In genomic region chr22:37638351-37639069, GRCh38 we compare ENCODE assay signal across 9 cellular contexts. TPM values are rescaled to one million over a fixed set of nuclear protein-coding genes. Genes with fewer than 3 reads are reported as not detected.
DNase-seq lines count a peak whose midpoint lies in the region; ATAC-seq and TF ChIP-seq lines count a peak whose summit lies in the region.
"Had no signal": no experiment of that assay in that cellular context is flagged by ENCODE, and none has a peak within 500 bp of the region (broad histone marks: within the 10 kb centered on the region; RNA-seq: fewer than 3 reads in every experiment).

No MANE protein-coding gene starts in this region.

- intact Hi-C loops in A673 (cut with micrococcal nuclease; ENCODE audit: unreplicated experiment): no loop called here
- intact Hi-C loops in lower lobe of right lung (cut with DNase I): no loop called here

- H3K9ac ChIP-seq in HUES48 (ENCODE audit: low read depth, low read length): 0 out of 2 replicates have a peak overlapping the region, but pooled peaks have one; percentile 53

- H3K9me3 Mint-ChIP-seq in activated naive CD8-positive, alpha-beta T cell treated with anti-CD3 and anti-CD28 coated beads, Interleukin-2, amount 50 U/mL, for 24 hours: no peaks in the 10 kb centered on the region

- H3K27ac ChIP-seq in A673 (ENCODE audit: low read depth, low read length, poor library complexity, severe bottlenecking): no peak overlapping the region
- H3K27ac ChIP-seq in HUES48 (ENCODE audit: low read depth, low read length): peak overlapping the region; percentile 68
- H3K27ac ChIP-seq in lower lobe of right lung: peak overlapping the region; percentile 71
- H3K27ac ChIP-seq: SK-N-MC had no signal

- H3K36me3 ChIP-seq in A673 (ENCODE audit: insufficient read depth, low read length, poor library complexity, severe bottlenecking) (no peaks in the 10 kb centered on the region), HUES48 (ENCODE audit: control insufficient read depth, insufficient read depth, low read length) (peaks cover 8% of the 10 kb centered on the region), lower lobe of right lung (peaks cover under 1% of the 10 kb centered on the region)

- H3K9me3 ChIP-seq in A673 (ENCODE audit: low read depth, low read length, poor library complexity, severe bottlenecking): no peaks in the 10 kb centered on the region
- H3K9me3 ChIP-seq in HUES48 (ENCODE audit: control insufficient read depth, insufficient read depth, low read length): no peaks in the 10 kb centered on the region
- no peaks in the 10 kb centered on the region for H3K9me3 ChIP-seq in lower lobe of right lung

- POLR2A ChIA-PET in A673 (lab: Charles Lee; ENCODE audit: low non-redundant PET): no interaction called here

- peak overlapping the region; percentile 59 for H3K4me3 ChIP-seq in A673 (ENCODE audit: low read depth, low read length, poor library complexity, severe bottlenecking)
- peak overlapping the region; percentile 71; the same call in 1 of the 2 replicates for H3K4me3 ChIP-seq in HUES48 (ENCODE audit: low read depth, low read length)
- H3K4me3 ChIP-seq in lower lobe of right lung: peak overlapping the region; percentile 67

- H3K4me1 ChIP-seq in A673 (ENCODE audit: insufficient read depth, low read length, poor library complexity, severe bottlenecking) (peaks cover 30% of the 10 kb centered on the region), HUES48 (ENCODE audit: control insufficient read depth, insufficient read depth, low read length) (peaks cover 31% of the 10 kb centered on the region), lower lobe of right lung (peaks cover 85% of the 10 kb centered on the region)

- no peaks in the 10 kb centered on the region for H3K27me3 Mint-ChIP-seq in activated naive CD8-positive, alpha-beta T cell treated with anti-CD3 and anti-CD28 coated beads, Interleukin-2, amount 50 U/mL, for 24 hours

- peaks cover 77% of the 10 kb centered on the region for H3K4me1 Mint-ChIP-seq in activated naive CD8-positive, alpha-beta T cell treated with anti-CD3 and anti-CD28 coated beads, Interleukin-2, amount 50 U/mL, for 24 hours

- H3K36me3 Mint-ChIP-seq in activated naive CD8-positive, alpha-beta T cell treated with anti-CD3 and anti-CD28 coated beads, Interleukin-2, amount 50 U/mL, for 24 hours (ENCODE audit: low read depth): peaks cover 6% of the 10 kb centered on the region

- H3K27ac Mint-ChIP-seq in activated naive CD8-positive, alpha-beta T cell treated with anti-CD3 and anti-CD28 coated beads, Interleukin-2, amount 50 U/mL, for 24 hours: peak overlapping the region; percentile 88

- no peaks in the 10 kb centered on the region for H3K27me3 ChIP-seq in A673 (replicated peaks; ENCODE audit: insufficient read depth, low read depth, low read length, poor library complexity)
- no peaks in the 10 kb centered on the region for H3K27me3 ChIP-seq in HUES48 (ENCODE audit: control insufficient read depth, insufficient read depth, low read length)
- H3K27me3 ChIP-seq in lower lobe of right lung (ENCODE audit: low read depth): no peaks in the 10 kb centered on the region

- TF ChIP-seq CTCF in A673 (conservative IDR thresholded peaks at IDR 0.05; ENCODE audit: low read depth, low read length) (no peak), lower lobe of right lung (IDR thresholded peaks at IDR 0.05) (no peak)

- DNase-seq in A673 (ENCODE audit: low spot score) (no peak), lower lobe of right lung (no peak), hippocampal formation (lab: John Stamatoyannopoulos, UW) (no peak), hepatic stellate cell (ENCODE audit: low spot score) (no peak), NCI-H2171 treated with DMSO at 0.1 percent for 48 hours (lab: John Stamatoyannopoulos, UW) (no peak)
- peak; percentile 50 for DNase-seq in activated naive CD8-positive, alpha-beta T cell treated with anti-CD3 and anti-CD28 coated beads, Interleukin-2, amount 50 U/mL, for 24 hours

- CTCF ChIA-PET in A673 (lab: Charles Lee): no interaction called here

- no TSS peak for BruUV-seq in A673 (replicated peaks; lab: Mats Ljungman, UMichigan)

- peak overlapping the region; percentile 90 for H3K4me3 Mint-ChIP-seq in activated naive CD8-positive, alpha-beta T cell treated with anti-CD3 and anti-CD28 coated beads, Interleukin-2, amount 50 U/mL, for 24 hours

- ATAC-seq in activated naive CD8-positive, alpha-beta T cell treated with anti-CD3 and anti-CD28 coated beads, Interleukin-2, amount 50 U/mL, for 24 hours: peak; percentile 17
- ATAC-seq in lower lobe of right lung (no peak), GM19351 (IDR thresholded peaks at IDR 0.05; ENCODE audit: unreplicated experiment) (no peak)

RNA-seq across cellular contexts. Expression of gene SH3BP1, which starts 1.0 kb away (rescaled TPM):
- 12.9 and 22.7 TPM in 2 replicates for total RNA-seq in A673 (2021)
- total RNA-seq in lower lobe of right lung: 34.8 TPM

RNA-seq across cellular contexts. Expression of gene PDXP, which starts 20.0 kb away (rescaled TPM):
- total RNA-seq in A673 (2021) (57.3 and 63.5 TPM in 2 replicates), lower lobe of right lung (3.9 TPM)

RNA-seq across cellular contexts. Expression of gene GGA1, which starts 29.9 kb away (rescaled TPM):
- total RNA-seq in A673 (2021) (74.6 and 79.4 TPM in 2 replicates), lower lobe of right lung (64.8 TPM)

RNA-seq across cellular contexts. Expression of gene LGALS1, which starts 36.9 kb away (rescaled TPM):
- total RNA-seq in A673 (2021) (269 and 322 TPM in 2 replicates), lower lobe of right lung (425 TPM)

RNA-seq across cellular contexts. Expression of gene NOL12, which starts 47.6 kb away (rescaled TPM):
- 51.9 and 52.9 TPM in 2 replicates for total RNA-seq in A673 (2021)
- 23.0 TPM for total RNA-seq in lower lobe of right lung

Comparison
In these comparisons a context has a peak if more than half of its experiments do, and no peak if none do; other contexts are left out.
1. RNA of gene PDXP, which starts 20.0 kb away (total RNA-seq): 57.3 to 63.5 TPM in A673; 3.9 TPM in lower lobe of right lung (single experiment); every median in the first group is over 10 times any median in the second.
2. Peak in every context shown above with its lines, with median percentiles within 50 percentile points of each other: H3K4me3 ChIP-seq.